In genomic region chr1:245672836-245673656, GRCh38 we compare ENCODE assay signal across 7 cellular contexts.
DNase-seq lines count a peak whose midpoint lies in the region; TF ChIP-seq lines count a peak whose summit lies in the region.
"Not testable (repeated sequence)": the region's sequence is repeated elsewhere in the genome, so short reads cannot be mapped to it uniquely, and the experiment has no call there.

No MANE protein-coding gene starts in this region.

- peak overlapping the region; percentile 56 for H3K4me3 ChIP-seq in DOHH2 (ENCODE audit: low read length)
- not testable (repeated sequence) for H3K4me3 ChIP-seq in HUES6 (ENCODE audit: low read depth, low read length); OCI-LY3 (ENCODE audit: low read length); hepatocyte

- intact Hi-C loops in posterior vena cava (cut with DNase I) = not testable (repeated sequence)

- not testable (repeated sequence) for H2AFZ ChIP-seq in OCI-LY3 (ENCODE audit: low read depth, low read length); hepatocyte

- H3K9me3 ChIP-seq in DOHH2 (ENCODE audit: control insufficient read depth, insufficient read depth, low read length); HUES6 (ENCODE audit: control insufficient read depth, insufficient read depth, low read depth, low read length); OCI-LY3 (ENCODE audit: insufficient read depth, low read length); hepatocyte (ENCODE audit: low read depth): not testable (repeated sequence)

- peak overlapping the region; percentile 65 for H3K4me2 ChIP-seq in DOHH2 (ENCODE audit: low read length)
- H3K4me2 ChIP-seq in OCI-LY3 (ENCODE audit: low read length) = 0 out of 2 replicates have a peak overlapping the region, but pooled peaks have one; percentile 31
- not testable (repeated sequence) for H3K4me2 ChIP-seq in hepatocyte

- not testable (repeated sequence) for H3K9me2 ChIP-seq in DOHH2 (replicated peaks; ENCODE audit: control insufficient read depth, low read length); hepatocyte (replicated peaks; ENCODE audit: insufficient read depth)

- TF ChIP-seq CTCF in DOHH2 (IDR thresholded peaks at IDR 0.05; ENCODE audit: low read depth, low read length, poor library complexity, severe bottlenecking); OCI-LY3 (IDR thresholded peaks at IDR 0.05; ENCODE audit: low read depth, low read length); hepatocyte (IDR thresholded peaks at IDR 0.05; ENCODE audit: poor library complexity): not testable (repeated sequence)

- H3K4me1 ChIP-seq in DOHH2 (ENCODE audit: control insufficient read depth, low read length) (peaks cover 39% of the 10 kb centered on the region), OCI-LY3 (ENCODE audit: low read length) (peaks cover 26% of the 10 kb centered on the region)
- not testable (repeated sequence) for H3K4me1 ChIP-seq in HUES6 (ENCODE audit: control insufficient read depth, insufficient read depth, low read length); hepatocyte (ENCODE audit: insufficient read depth)

- 97% methylated on average over 24 of the region's 41 CpGs for WGBS in hepatocyte (ENCODE audit: low lambda C conversion rate, missing lambda C conversion rate)

- DNase-seq in ecto neural progenitor cell (ENCODE audit: low spot score) (peak; percentile 8), mesenteric fat pad (ENCODE audit: low spot score) (peak; percentile 20), posterior vena cava (ENCODE audit: low spot score) (peak; percentile 40)
- not testable (repeated sequence) for DNase-seq in hepatocyte (ENCODE audit: low spot score)

- H3K36me3 ChIP-seq in DOHH2 (ENCODE audit: control insufficient read depth, low read length); HUES6 (ENCODE audit: control insufficient read depth, insufficient read depth, low read length); OCI-LY3 (replicated peaks; ENCODE audit: low read depth, low read length); hepatocyte (replicated peaks; ENCODE audit: insufficient read depth, low read depth): not testable (repeated sequence)

- not testable (repeated sequence) for H3F3A ChIP-seq in DOHH2 (ENCODE audit: control insufficient read depth, insufficient read depth)

- H4K20me1 ChIP-seq in DOHH2 (ENCODE audit: control insufficient read depth, insufficient read depth, low read depth, low read length); OCI-LY3 (ENCODE audit: insufficient read depth, low read length); hepatocyte (ENCODE audit: insufficient read depth, poor library complexity, severe bottlenecking): not testable (repeated sequence)

- H3K9ac ChIP-seq in HUES6 (ENCODE audit: low read length); OCI-LY3 (ENCODE audit: low read length): not testable (repeated sequence)

- H3K79me2 ChIP-seq in DOHH2 (ENCODE audit: control insufficient read depth, low read length); OCI-LY3 (ENCODE audit: low read length); hepatocyte: not testable (repeated sequence)

- H3K27me3 ChIP-seq in DOHH2 (ENCODE audit: control insufficient read depth, low read length); HUES6 (ENCODE audit: control insufficient read depth, insufficient read depth, low read length); OCI-LY3 (ENCODE audit: low read depth, low read length); hepatocyte: not testable (repeated sequence)

- H3K27ac ChIP-seq in DOHH2 (ENCODE audit: low read depth, low read length) (peak overlapping the region; percentile 73), HUES6 (ENCODE audit: low read depth, low read length) (peak overlapping the region; percentile 24; the same call in 1 of the 2 replicates), hepatocyte (peak overlapping the region; percentile 20)
- H3K27ac ChIP-seq in OCI-LY3 (ENCODE audit: low read length) = not testable (repeated sequence)
